ENCODE assay signal across 15 cellular contexts in genomic region chr11:83609181-83609580, GRCh38.
"Had no signal": no experiment of that assay in that cellular context is flagged by ENCODE, and none has a peak within 500 bp of the region (broad histone marks: within the 10 kb centered on the region; RNA-seq: fewer than 3 reads in every experiment).

No MANE protein-coding gene starts in this region.

- ATAC-seq: heart left ventricle; left colon; left ventricle myocardium superior; pancreas; right cardiac atrium; stimulated activated effector memory CD8-positive, alpha-beta T cell treated with anti-CD3 and anti-CD28 coated beads, Interleukin-12 subunit alpha, Interleukin-12 subunit beta, amount 100 ng/mL, for 72 hours; stimulated activated naive CD8-positive, alpha-beta T cell treated with anti-CD3 and anti-CD28 coated beads, Interleukin-15, Interleukin-2, amounts not matched to agents 100 U/mL and 50 U/mL, for 24 hours had no signal

- DNase-seq: effector CD8-positive, alpha-beta T cell; foreskin melanocyte; heart left ventricle; hippocampal formation; left colon; left ventricle myocardium superior; mesenchymal stem cell; naive B cell; occipital lobe; pancreas; right cardiac atrium; stimulated activated CD4-positive, alpha-beta T cell treated with anti-CD3 and anti-CD28 coated beads, Interleukin-4, amount 100 ng/mL, for 1 hour; stimulated activated CD8-positive, alpha-beta memory T cell treated with anti-CD3 and anti-CD28 coated beads, Interleukin-4, amount 100 ng/mL, for 48 hours; stimulated activated naive CD8-positive, alpha-beta T cell treated with anti-CD3 and anti-CD28 coated beads, Interleukin-15, Interleukin-2, amounts not matched to agents 100 U/mL and 50 U/mL, for 24 hours had no signal
